Comparison of ENCODE assay signal across 27 cellular contexts in the genomic region with DNA sequence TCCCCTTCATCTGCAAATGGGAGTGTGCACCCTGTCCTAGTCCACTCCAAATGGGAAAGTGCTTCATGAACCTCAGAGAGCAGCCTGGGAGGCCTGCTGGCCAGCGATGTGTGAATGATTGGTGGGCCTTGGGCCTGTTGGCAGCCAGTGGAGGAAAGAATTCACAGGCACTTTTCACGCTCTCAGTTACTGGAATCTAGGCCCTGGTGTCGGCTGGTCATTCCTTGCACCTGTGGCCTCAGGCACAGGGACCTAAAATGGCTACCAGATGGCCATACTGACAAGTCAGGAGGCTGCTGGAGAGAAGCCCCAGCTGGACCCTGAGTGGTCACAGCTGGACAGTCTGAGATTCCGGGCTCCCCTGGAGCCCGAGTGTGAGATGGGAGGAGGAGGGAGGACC. TPM values are rescaled to one million over a fixed set of nuclear protein-coding genes. Genes with fewer than 3 reads are reported as not detected.
DNase-seq lines count a peak whose midpoint lies in the region; ATAC-seq and TF ChIP-seq lines count a peak whose summit lies in the region.
"Had no signal": no experiment of that assay in that cellular context is flagged by ENCODE, and none has a peak within 500 bp of the region (broad histone marks: within the 10 kb centered on the region; RNA-seq: fewer than 3 reads in every experiment).

No MANE protein-coding gene starts in this region.

- H3F3A ChIP-seq in PC-9 (ENCODE audit: insufficient read depth, low read depth), result peaks cover 62% of the 10 kb centered on the region

- in situ Hi-C loops in gastrocnemius medialis (cut with MboI; ENCODE audit: low sequenced_read_pairs in 4 of 4), result no loop called here

- no peak overlapping the region for H3K23ac ChIP-seq in mesenchymal stem cell (ENCODE audit: low read length in 2 of 2)

- no peaks in the 10 kb centered on the region for H4K20me1 ChIP-seq in PC-9 (ENCODE audit: insufficient read depth)

- ATAC-seq in gastrocnemius medialis (no peak), HG03571 (IDR thresholded peaks at IDR 0.05; ENCODE audit: unreplicated experiment) (no peak)
- ATAC-seq: activated CD4-positive, CD25-positive, alpha-beta regulatory T cell treated with anti-CD3 and anti-CD28 coated beads, Interleukin-2, amount 50 U/mL, for 24 hours had no signal

- H3K79me2 ChIP-seq in PC-9 (ENCODE audit: low read depth), result no peaks in the 10 kb centered on the region

- no peak overlapping the region for H2BK5ac ChIP-seq in mesenchymal stem cell (ENCODE audit: low read depth, low read length, poor library complexity, severe bottlenecking)

- H3K36me3 ChIP-seq in PC-9 (ENCODE audit: low read depth), result no peaks in the 10 kb centered on the region
- no peaks in the 10 kb centered on the region for H3K36me3 ChIP-seq in cardiac muscle cell
- H3K36me3 ChIP-seq in mesenchymal stem cell (ENCODE audit: control insufficient read depth in 1 of 2, insufficient read depth in 2 of 2, low read depth in 1 of 2, low read length in 2 of 2), result no peaks in the 10 kb centered on the region
- no peaks in the 10 kb centered on the region for H3K36me3 ChIP-seq in gastrocnemius medialis
- no peaks in the 10 kb centered on the region for H3K36me3 ChIP-seq in spleen
- H3K36me3 ChIP-seq: SJCRH30 had no signal

- H3K4me2 ChIP-seq in PC-9 (no peak overlapping the region), mesenchymal stem cell (ENCODE audit: low read length, poor library complexity, severe bottlenecking) (no peak overlapping the region)
- H3K4me2 ChIP-seq: smooth muscle cell had no signal

- CTCF ChIA-PET in PC-9 (lab: Charles Lee), result no interaction called here

- peak overlapping the region; percentile 57 for H2AK5ac ChIP-seq in mesenchymal stem cell (ENCODE audit: low read length, severe bottlenecking)

- DNase-seq in PC-9 (no peak), cardiac muscle cell (ENCODE audit: low read depth in 1 of 2, low spot score in 1 of 2) (peak in 1 of 2 donors; percentile 57), mesenchymal stem cell (no peak), gastrocnemius medialis (no peak), DMS 273 (lab: John Stamatoyannopoulos, UW; ENCODE audit: unreplicated experiment) (no peak), spleen (no peak), AG20443 (ENCODE audit: low spot score) (no peak)
- DNase-seq: activated CD4-positive, alpha-beta T cell treated with anti-CD3 and anti-CD28 coated beads, Interleukin-2, amount 50 U/mL, for 48 hours; activated naive CD4-positive, alpha-beta T cell treated with anti-CD3 and anti-CD28 coated beads, Interleukin-2, amount 10 ng/mL, durations not matched to agents 7 days and 5 days; CD4-positive, CD25-positive, alpha-beta regulatory T cell; DMS 273 treated with DMSO at 0.1 percent for 48 hours; effector CD4-positive, alpha-beta T cell; GOT3; HFFc6; naive B cell; NCI-H1694; NCI-H510A treated with DMSO at 0.1 percent for 48 hours; NK-92 treated with Interleukin-12 subunit alpha and Interleukin-12 subunit beta, amount 100 ng/mL, for 24 hours; occipital lobe; SJCRH30; substantia nigra; T-helper 1 cell had no signal

- H3K27me3 ChIP-seq in PC-9 (ENCODE audit: insufficient read depth, low read depth) (no peaks in the 10 kb centered on the region), cardiac muscle cell (no peaks in the 10 kb centered on the region), mesenchymal stem cell (ENCODE audit: control insufficient read depth in 1 of 2, insufficient read depth in 1 of 2, low read length in 2 of 2) (peaks cover 0 to 10% of the 10 kb centered on the region in 2 experiments), gastrocnemius medialis (no peaks in the 10 kb centered on the region), spleen (replicated peaks in 1 of 7) (no peaks in the 10 kb centered on the region)
- H3K27me3 ChIP-seq: SJCRH30 had no signal

- no peaks in the 10 kb centered on the region for H3K9me2 ChIP-seq in PC-9 (ENCODE audit: insufficient read depth)

- H3K79me1 ChIP-seq in mesenchymal stem cell (replicated peaks; ENCODE audit: low read length, poor library complexity, severe bottlenecking), result no peaks in the 10 kb centered on the region

- BruUV-seq in PC-9 (replicated peaks; lab: Mats Ljungman, UMichigan), result no TSS peak

- H3K9me3 ChIP-seq in PC-9 (ENCODE audit: insufficient read depth, low read depth) (no peaks in the 10 kb centered on the region), cardiac muscle cell (ENCODE audit: low read depth) (no peaks in the 10 kb centered on the region), mesenchymal stem cell (ENCODE audit: control insufficient read depth, low read length) (no peaks in the 10 kb centered on the region), gastrocnemius medialis (no peaks in the 10 kb centered on the region), spleen (no peaks in the 10 kb centered on the region)
- H3K9me3 ChIP-seq: SJCRH30 had no signal

- no peak overlapping the region for H3K4me3 ChIP-seq in PC-9
- no peak overlapping the region for H3K4me3 ChIP-seq in cardiac muscle cell
- H3K4me3 ChIP-seq in mesenchymal stem cell (ENCODE audit: insufficient read depth in 1 of 2, low read depth in 1 of 2, low read length in 2 of 2), result no peak overlapping the region
- H3K4me3 ChIP-seq in gastrocnemius medialis, result no peak overlapping the region
- no peak overlapping the region for H3K4me3 ChIP-seq in spleen
- H3K4me3 ChIP-seq: SJCRH30, smooth muscle cell had no signal

- H3K18ac ChIP-seq in mesenchymal stem cell (ENCODE audit: low read depth in 1 of 2, low read length in 2 of 2), result no peak overlapping the region

- H3K4ac ChIP-seq in mesenchymal stem cell (ENCODE audit: low read depth in 1 of 2, low read length in 2 of 2), result no peak overlapping the region

- intact Hi-C loops in PC-9 (cut with micrococcal nuclease; ENCODE audit: unreplicated experiment), result no loop called here
- intact Hi-C loops in gastrocnemius medialis (cut with DNase I; ENCODE audit: low total_unique reads), result no loop called here
- intact Hi-C loops in spleen (cut with DNase I; ENCODE audit: low total_unique reads), result no loop called here

- TF ChIP-seq POLR2A in gastrocnemius medialis (IDR thresholded peaks at IDR 0.05) (no peak), spleen (IDR thresholded peaks at IDR 0.05) (no peak)

- H3K9ac ChIP-seq in mesenchymal stem cell (ENCODE audit: low read length), result no peak overlapping the region

- peaks cover 77% of the 10 kb centered on the region for H3K4me1 ChIP-seq in PC-9 (replicated peaks; ENCODE audit: insufficient read depth)
- peaks cover 19% of the 10 kb centered on the region for H3K4me1 ChIP-seq in cardiac muscle cell (ENCODE audit: low read depth)
- peaks cover 32% of the 10 kb centered on the region for H3K4me1 ChIP-seq in mesenchymal stem cell (ENCODE audit: control insufficient read depth, insufficient read depth, low read depth, low read length)
- peaks cover 44 to 46% of the 10 kb centered on the region in 2 donors for H3K4me1 ChIP-seq in gastrocnemius medialis
- H3K4me1 ChIP-seq in spleen, result peaks cover 0 to 21% (median 3%) of the 10 kb centered on the region in 6 donors

- no peak overlapping the region for H3K14ac ChIP-seq in mesenchymal stem cell (ENCODE audit: low read length in 2 of 2)

- H2BK15ac ChIP-seq in mesenchymal stem cell (ENCODE audit: low read depth, poor library complexity, severe bottlenecking), result no peak overlapping the region

- H2AFZ ChIP-seq in PC-9, result no peak overlapping the region
- no peak overlapping the region for H2AFZ ChIP-seq in mesenchymal stem cell (ENCODE audit: low read depth, low read length)

- no peak overlapping the region for H2BK12ac ChIP-seq in mesenchymal stem cell (ENCODE audit: low read length in 2 of 2)

- POLR2A ChIA-PET in PC-9 (lab: Charles Lee; ENCODE audit: unreplicated experiment), result no interaction called here

- H2BK120ac ChIP-seq in mesenchymal stem cell (ENCODE audit: low read depth, low read length), result no peak overlapping the region

- no peak for TF ChIP-seq CTCF in PC-9 (conservative IDR thresholded peaks at IDR 0.05)
- no peak for TF ChIP-seq CTCF in cardiac muscle cell (IDR thresholded peaks at IDR 0.05; ENCODE audit: low read depth, low read length)
- TF ChIP-seq CTCF in gastrocnemius medialis (IDR thresholded peaks at IDR 0.05 in 4 of 5, conservative IDR thresholded peaks at IDR 0.05 in 1 of 5), result no peak
- no peak for TF ChIP-seq CTCF in spleen (IDR thresholded peaks at IDR 0.05 in 8 of 11, conservative IDR thresholded peaks at IDR 0.05 in 3 of 11)

- H3K27ac ChIP-seq in PC-9 (peak overlapping the region; percentile 78), cardiac muscle cell (peak overlapping the region; percentile 42), mesenchymal stem cell (ENCODE audit: low read length, poor library complexity, severe bottlenecking) (no peak overlapping the region), gastrocnemius medialis (peak overlapping the region; percentile 88 to 93 (median 90)), spleen (no peak overlapping the region)
- H3K27ac ChIP-seq: SJCRH30 had no signal

- WGBS in mesenchymal stem cell, result 89% methylated on average over 5 of the region's 5 CpGs
- 85 to 100% (median 94%) methylated on average over 3 to 5 of the region's 5 CpGs for WGBS in spleen, 5 donors

- no peak overlapping the region for H4K91ac ChIP-seq in mesenchymal stem cell (ENCODE audit: low read length)

- no peak overlapping the region for H4K8ac ChIP-seq in mesenchymal stem cell (ENCODE audit: low read length)

RNA-seq across cellular contexts. Expression of a gene that starts 18.4 kb away (rescaled TPM):
- 0.43 and 0.48 TPM in 2 replicates for total RNA-seq in PC-9 (2021)
- total RNA-seq in cardiac muscle cell, result 0.92 and 0.98 TPM in 2 replicates
- polyA plus RNA-seq in cardiac muscle cell, result 1.8 TPM in 2 replicates
- polyA plus RNA-seq in mesenchymal stem cell (2013, experiment 1 of 2), result 0.15 TPM
- polyA plus RNA-seq in mesenchymal stem cell (2013, experiment 2 of 2), result 0.15 TPM
- not detected for total RNA-seq in gastrocnemius medialis
- not detected for total RNA-seq in spleen
- polyA plus RNA-seq in spleen, result not detected
- total RNA-seq: HFFc6, LHCN-M2, occipital lobe, pulmonary artery endothelial cell, smooth muscle cell had no signal
- polyA plus RNA-seq: CD4-positive, CD25-positive, alpha-beta regulatory T cell; smooth muscle cell had no signal

Comparison
In these comparisons a context has a peak if more than half of its experiments do, and no peak if none do; other contexts are left out.
1. H3K27ac ChIP-seq: peak in PC-9 (single experiment), cardiac muscle cell (single experiment) and gastrocnemius medialis (4 of 4); none in mesenchymal stem cell (single experiment) and spleen (0 of 8).